In genomic region chr17:43383826-43384475, GRCh38 we compare ENCODE assay signal across 1 cellular context.
A peak's percentile ranks its signal among the peaks of the same experiment; 100 is the strongest.
TF ChIP-seq lines count a peak whose summit lies in the region.

No MANE protein-coding gene starts in this region.

TF ChIP-seq in HepG2, 621 proteins besides CTCF, POLR2A, EP300 and RAD21 (continues in another document):
- TF ChIP-seq SMARCE1 (IDR thresholded peaks at IDR 0.05; ENCODE audit: borderline replicate concordance) = no peak
- no peak for TF ChIP-seq ZNF576 (CRISPR knock-in tag; IDR thresholded peaks at IDR 0.05)
- no peak for TF ChIP-seq SIX1 (CRISPR knock-in tag; IDR thresholded peaks at IDR 0.05; ENCODE audit: borderline replicate concordance)
- no peak for TF ChIP-seq GRHL1 (CRISPR knock-in tag; conservative IDR thresholded peaks at IDR 0.05)
- TF ChIP-seq NFATC3 (CRISPR knock-in tag; IDR thresholded peaks at IDR 0.05) = 0 out of 2 replicates have a peak, but pooled peaks have one; percentile 69
- TF ChIP-seq PRDM4 (CRISPR knock-in tag; IDR thresholded peaks at IDR 0.05; ENCODE audit: borderline replicate concordance) = no peak; the same call in 1 of the 2 replicates
- TF ChIP-seq ETS1 (CRISPR knock-in tag; IDR thresholded peaks at IDR 0.05) = no peak
- no peak for TF ChIP-seq RFX1 (IDR thresholded peaks at IDR 0.05)
- no peak for TF ChIP-seq ATF7-NPFF (CRISPR knock-in tag; IDR thresholded peaks at IDR 0.05; ENCODE audit: low read depth)
- TF ChIP-seq U2AF2 (IDR thresholded peaks at IDR 0.05; ENCODE audit: low read depth, low read length) = no peak
- 0 out of 2 replicates have a peak, but pooled peaks have one; percentile 48 for TF ChIP-seq REL (CRISPR knock-in tag; conservative IDR thresholded peaks at IDR 0.05)
- no peak for TF ChIP-seq ARNTL (CRISPR knock-in tag; IDR thresholded peaks at IDR 0.05)
- no peak for TF ChIP-seq FOXO4 (CRISPR knock-in tag; conservative IDR thresholded peaks at IDR 0.05)
- no peak for TF ChIP-seq TSC22D2 (CRISPR knock-in tag; IDR thresholded peaks at IDR 0.05; ENCODE audit: borderline replicate concordance)
- TF ChIP-seq ZNF639 (CRISPR knock-in tag; conservative IDR thresholded peaks at IDR 0.05) = no peak
- no peak for TF ChIP-seq TFDP1 (CRISPR knock-in tag; IDR thresholded peaks at IDR 0.05; ENCODE audit: borderline replicate concordance)
- TF ChIP-seq TBX3 (IDR thresholded peaks at IDR 0.05; ENCODE audit: borderline replicate concordance) = no peak
- TF ChIP-seq ZNF17 (CRISPR knock-in tag; IDR thresholded peaks at IDR 0.05) = no peak
- no peak for TF ChIP-seq ZNF367 (CRISPR knock-in tag; IDR thresholded peaks at IDR 0.05; ENCODE audit: borderline replicate concordance)
- TF ChIP-seq KDM5B (CRISPR knock-in tag; IDR thresholded peaks at IDR 0.05; ENCODE audit: borderline replicate concordance) = no peak
- no peak for TF ChIP-seq MATR3 (CRISPR knock-in tag; IDR thresholded peaks at IDR 0.05)
- TF ChIP-seq ZNF703 (CRISPR knock-in tag; IDR thresholded peaks at IDR 0.05; ENCODE audit: borderline replicate concordance) = no peak
- TF ChIP-seq HNRNPUL1 (IDR thresholded peaks at IDR 0.05; ENCODE audit: low read depth, low read length) = no peak
- no peak for TF ChIP-seq ZNF629 (CRISPR knock-in tag; conservative IDR thresholded peaks at IDR 0.05)
- TF ChIP-seq ZNF557 (CRISPR knock-in tag; IDR thresholded peaks at IDR 0.05) = no peak
- no peak for TF ChIP-seq CCDC6 (CRISPR knock-in tag; IDR thresholded peaks at IDR 0.05)
- TF ChIP-seq ZNF431 (CRISPR knock-in tag; IDR thresholded peaks at IDR 0.05; ENCODE audit: borderline replicate concordance, low read depth) = no peak
- no peak for TF ChIP-seq ZNF343 (CRISPR knock-in tag; IDR thresholded peaks at IDR 0.05)
- TF ChIP-seq ZNF512B (CRISPR knock-in tag; IDR thresholded peaks at IDR 0.05; ENCODE audit: borderline replicate concordance) = 0 out of 2 replicates have a peak, but pooled peaks have one; percentile 14
- no peak for TF ChIP-seq ZNF224 (CRISPR knock-in tag; IDR thresholded peaks at IDR 0.05)
- TF ChIP-seq PATZ1 (CRISPR knock-in tag; IDR thresholded peaks at IDR 0.05) = no peak
- peak; percentile 12; the same call in 1 of the 2 replicates for TF ChIP-seq NFIC (IDR thresholded peaks at IDR 0.05; ENCODE audit: low read length)
- TF ChIP-seq ZBED4 (CRISPR knock-in tag; IDR thresholded peaks at IDR 0.05; ENCODE audit: borderline replicate concordance) = no peak
- no peak for TF ChIP-seq NPAS2 (CRISPR knock-in tag; IDR thresholded peaks at IDR 0.05; ENCODE audit: borderline replicate concordance)
- no peak for TF ChIP-seq RCOR2 (CRISPR knock-in tag; IDR thresholded peaks at IDR 0.05)
- no peak for TF ChIP-seq XBP1 (CRISPR knock-in tag; IDR thresholded peaks at IDR 0.05)
- no peak for TF ChIP-seq RBAK (CRISPR knock-in tag; IDR thresholded peaks at IDR 0.05)
- no peak for TF ChIP-seq PBX2 (CRISPR knock-in tag; IDR thresholded peaks at IDR 0.05)
- TF ChIP-seq ZNF235 (CRISPR knock-in tag; IDR thresholded peaks at IDR 0.05; ENCODE audit: borderline replicate concordance) = no peak
- no peak for TF ChIP-seq ELF4 (CRISPR knock-in tag; IDR thresholded peaks at IDR 0.05; ENCODE audit: borderline replicate concordance)
- TF ChIP-seq FOXA3 (CRISPR knock-in tag; IDR thresholded peaks at IDR 0.05) = no peak
- TF ChIP-seq SOX13 (IDR thresholded peaks at IDR 0.05) = no peak
- TF ChIP-seq SOX13 (CRISPR knock-in tag; conservative IDR thresholded peaks at IDR 0.05 in 1 of 2, IDR thresholded peaks at IDR 0.05 in 1 of 2) = no peak
